8 cellular contexts compared by ENCODE assay signal in genomic region chr1:154557939-154558609, GRCh38. TPM values are rescaled to one million over a fixed set of nuclear protein-coding genes. Genes with fewer than 3 reads are reported as not detected.
DNase-seq lines count a peak whose midpoint lies in the region; ATAC-seq, FAIRE-seq and TF ChIP-seq lines count a peak whose summit lies in the region.

No MANE protein-coding gene starts in this region.

- intact Hi-C loops in GM12878 (cut with micrococcal nuclease; ENCODE audit: unreplicated experiment): loop anchor here (2.0 to 5.0 kb wide), 4 partner anchors 51 to 527 kb away; partner anchors contain the start of gene ADAR

- no peak for TF ChIP-seq RAD21 in GM12878 (IDR thresholded peaks at IDR 0.05; ENCODE audit: insufficient read depth, low read depth, low read length)

- no peak for TF ChIP-seq CTCF in RWPE1 (conservative IDR thresholded peaks at IDR 0.05; ENCODE audit: low read depth)
- no peak for TF ChIP-seq CTCF in GM12878 (IDR thresholded peaks at IDR 0.05 in 2 of 3, conservative IDR thresholded peaks at IDR 0.05 in 1 of 3; ENCODE audit: control insufficient read depth in 2 of 3, extremely low read depth in 1 of 3, insufficient read depth in 1 of 3, low read depth in 3 of 3, low read length in 3 of 3)

- POLR2A ChIA-PET in RWPE1 (lab: Yijun Ruan, JAX; ENCODE audit: low non-redundant PET) (interaction anchor here (0.6 kb wide), 1 partner anchor 416 kb away, joined by 6 read pairs; no protein-coding TSS in a partner anchor), GM12878 (lab: Charles Lee) (interaction anchor here (0.6 to 1.3 kb wide), 5 partner anchors 192 to 1129 kb away, joined by 3 to 12 read pairs (median 4); no protein-coding TSS in a partner anchor)

- no peak for TF ChIP-seq POLR2A in GM12878 (IDR thresholded peaks at IDR 0.05; ENCODE audit: low read depth, low read length)

- SMC1A ChIA-PET in GM12878 (lab: Charles Lee; ENCODE audit: uncharacterized antibody, unreplicated experiment): interaction anchor here (0.9 to 1.0 kb wide), 2 partner anchors 11 to 82 kb away, joined by 3 to 4 read pairs; no protein-coding TSS in a partner anchor

- H2AFZ ChIP-seq in GM12878 (ENCODE audit: control insufficient read depth, low read depth, low read length): no peak overlapping the region; the same call in 1 of the 2 replicates

- in situ Hi-C loops in GM12878 (cut with MboI): no loop called here

- H3K27ac Mint-ChIP-seq in immature natural killer cell: peak overlapping the region; percentile 85 to 97 (median 92)

- peak; percentile 10 for ATAC-seq in HG02623 (IDR thresholded peaks at IDR 0.05; ENCODE audit: unreplicated experiment)
- ATAC-seq in GM12878: no peak
- no peak for ATAC-seq in GM21576 (IDR thresholded peaks at IDR 0.05; ENCODE audit: unreplicated experiment)

- H3K4me1 Mint-ChIP-seq in immature natural killer cell: peaks cover 36 to 56% of the 10 kb centered on the region in 2 donors

- no peak for FAIRE-seq in GM12878 (lab: Jason Lieb, UNC)

- peak overlapping the region; percentile 100 for H3K4me2 ChIP-seq in GM12878 (ENCODE audit: control insufficient read depth, insufficient read depth)

- H3K27ac ChIP-seq in RWPE1 (peak overlapping the region; percentile 92), GM12878 (ENCODE audit: control insufficient read depth, insufficient read depth) (peak overlapping the region; percentile 88)

- peak overlapping the region; percentile 82 for H3K9ac ChIP-seq in GM12878 (ENCODE audit: control insufficient read depth, insufficient read depth, low read length)

- H3K79me2 ChIP-seq in GM12878 (ENCODE audit: control insufficient read depth, insufficient read depth, low read length): peaks cover 31% of the 10 kb centered on the region

- CTCF ChIA-PET in RWPE1 (lab: Yijun Ruan, JAX) (no interaction called here), GM12878 (lab: Yijun Ruan, JAX) (interaction anchor here (0.8 to 1.4 kb wide), 2 partner anchors 77 to 79 kb away, joined by 3 to 9 read pairs; no protein-coding TSS in a partner anchor)

- DNase-seq in ELR (ENCODE audit: low read depth) (peak; percentile 49), RWPE1 (ENCODE audit: low spot score) (no peak), GM12878 (ENCODE audit: low read depth, low spot score) (no peak), immature natural killer cell (peak in 1 of 3 donors; percentile 49), GM19240 (ENCODE audit: insufficient read length, low spot score) (no peak)
- peak; percentile 28 for DNase-seq in stimulated activated CD4-positive, alpha-beta T cell treated with anti-CD3 and anti-CD28 coated beads, Interleukin-4, amount 100 ng/mL, for 1 hour

- peaks cover 6 to 8% (median 7%) of the 10 kb centered on the region in 3 donors for H3K27me3 Mint-ChIP-seq in immature natural killer cell (ENCODE audit: low read depth in 3 of 3)

- H3K27me3 ChIP-seq in GM12878 (replicated peaks in 1 of 2; ENCODE audit: control insufficient read depth in 2 of 2, insufficient read depth in 2 of 2, low read length in 1 of 2): no peaks in the 10 kb centered on the region

- H4K20me1 ChIP-seq in GM12878 (ENCODE audit: control insufficient read depth, insufficient read depth): no peaks in the 10 kb centered on the region

- peak overlapping the region; percentile 88 for H3K4me3 ChIP-seq in GM12878

- no peak for TF ChIP-seq EP300 in GM12878 (IDR thresholded peaks at IDR 0.05; ENCODE audit: borderline replicate concordance in 1 of 2, control insufficient read depth in 1 of 2, low read depth in 2 of 2, low read length in 2 of 2)

- peaks cover 4% of the 10 kb centered on the region for H3K4me1 ChIP-seq in GM12878 (ENCODE audit: control insufficient read depth, insufficient read depth, low read length)

- no peaks in the 10 kb centered on the region for H3K9me3 Mint-ChIP-seq in immature natural killer cell

- under 1% methylated on average over 29 of the region's 50 CpGs for WGBS in GM12878 (ENCODE audit: insufficient coverage, insufficient replicate concordance, low lambda C conversion rate, missing lambda C conversion rate)

- no TSS peak for BruUV-seq in GM12878 (replicated peaks; lab: Mats Ljungman, UMichigan)

- peaks cover 8 to 22% of the 10 kb centered on the region in 2 experiments for H3K36me3 ChIP-seq in GM12878 (ENCODE audit: control insufficient read depth in 2 of 2, insufficient read depth in 2 of 2, low read length in 1 of 2)

- RAD21 ChIA-PET in GM12878 (lab: Charles Lee; ENCODE audit: unreplicated experiment): no interaction called here

- peak overlapping the region; percentile 90 to 96 (median 95) for H3K4me3 Mint-ChIP-seq in immature natural killer cell

- H3K36me3 Mint-ChIP-seq in immature natural killer cell: peaks cover 6 to 23% (median 9%) of the 10 kb centered on the region in 3 donors

- H3K9me3 ChIP-seq in GM12878 (replicated peaks; ENCODE audit: control insufficient read depth, insufficient read depth, low read length): no peaks in the 10 kb centered on the region

RNA-seq across cellular contexts. Expression of gene UBE2Q1, which starts 0.4 kb away (rescaled TPM):
- 23.0 and 26.0 TPM in 2 replicates for total RNA-seq in GM12878 (2013; cell fraction: nucleolus; rRNA removed)
- 30.3 and 33.6 TPM in 2 replicates for total RNA-seq in GM12878 (2014; rRNA removed)
- total RNA-seq in GM12878 (2014; rRNA removed; fragmentation: Illumina TruSeq; extraction: Trizol): 34.8 and 40.0 TPM in 2 replicates
- total RNA-seq in GM12878 (2021): 79.1 and 82.6 TPM in 2 replicates
- polyA plus RNA-seq in GM12878 (2011; ENCODE audit: low read depth): 151 TPM
- 23.5 and 25.1 TPM in 2 replicates for polyA plus RNA-seq in GM12878 (2011; rRNA removed)
- polyA plus RNA-seq in GM12878 (2011; cell fraction: cytosol; rRNA removed): 14.7 and 17.2 TPM in 2 replicates
- 35.1 and 39.0 TPM in 2 replicates for polyA plus RNA-seq in GM12878 (2011; cell fraction: nucleus; rRNA removed)
- 48.0 and 59.0 TPM in 2 replicates for polyA plus RNA-seq in GM12878 (2012)
- polyA plus RNA-seq in GM12878 (2014; fragmentation: Illumina TruSeq; extraction: Trizol): 63.9 and 75.3 TPM in 2 replicates
- polyA plus RNA-seq in GM12878 (2014; fragmentation: Nextera tagmentation; extraction: Ambion mirVana): 10 to 100 TPM; 11.0 to 20.3 TPM
- 24.7 and 27.0 TPM in 2 replicates for polyA plus RNA-seq in GM12878 (2014; rRNA removed)
- polyA plus RNA-seq in GM12878 (2016; fragmentation: Nextera tagmentation; extraction: Ambion mirVana): 1 to 10 TPM; 3.9 to 4.3 TPM
- polyA minus RNA-seq in GM12878 (2011; rRNA and poly(A)+ RNA removed): 16.3 and 17.7 TPM in 2 replicates
- 14.3 and 20.0 TPM in 2 replicates for polyA minus RNA-seq in GM12878 (2011; cell fraction: cytosol; rRNA and poly(A)+ RNA removed)
- 20.2 and 20.4 TPM in 2 replicates for polyA minus RNA-seq in GM12878 (2011; cell fraction: nucleus; rRNA and poly(A)+ RNA removed)
- polyA plus RNA-seq in immature natural killer cell: 10 to 100 TPM in 1 of 3 donors, 1 to 10 TPM in 2; 8.2 to 11.6 (median 9.7) TPM

RNA-seq across cellular contexts. Expression of gene CHRNB2, which starts 9.5 kb away (rescaled TPM):
- total RNA-seq in GM12878 (2013; cell fraction: nucleolus; rRNA removed): 0.07 and 0.08 TPM in 2 replicates
- total RNA-seq in GM12878 (2014; rRNA removed): not detected in 2 replicates
- not detected in 2 replicates for total RNA-seq in GM12878 (2014; rRNA removed; fragmentation: Illumina TruSeq; extraction: Trizol)
- total RNA-seq in GM12878 (2021): 0.03 TPM in 1 of 2 replicates, not detected in the other
- 0.10 TPM for polyA plus RNA-seq in GM12878 (2011; ENCODE audit: low read depth)
- not detected in 2 replicates for polyA plus RNA-seq in GM12878 (2011; rRNA removed)
- polyA plus RNA-seq in GM12878 (2011; cell fraction: cytosol; rRNA removed): 0.02 TPM in 1 of 2 replicates, not detected in the other
- polyA plus RNA-seq in GM12878 (2011; cell fraction: nucleus; rRNA removed): 0.04 and 0.07 TPM in 2 replicates
- 0.08 and 0.10 TPM in 2 replicates for polyA plus RNA-seq in GM12878 (2012)
- polyA plus RNA-seq in GM12878 (2014; fragmentation: Illumina TruSeq; extraction: Trizol): 0.03 TPM in 1 of 2 replicates, not detected in the other
- not detected for polyA plus RNA-seq in GM12878 (2014; fragmentation: Nextera tagmentation; extraction: Ambion mirVana)
- 0.01 and 0.04 TPM in 2 replicates for polyA plus RNA-seq in GM12878 (2014; rRNA removed)
- under 1 TPM in 1 of 2 experiments, not detected in 1; 0.11 TPM for polyA plus RNA-seq in GM12878 (2016; fragmentation: Nextera tagmentation; extraction: Ambion mirVana)
- 0.80 TPM in 1 of 2 replicates, not detected in the other for polyA minus RNA-seq in GM12878 (2011; rRNA and poly(A)+ RNA removed)
- not detected in 2 replicates for polyA minus RNA-seq in GM12878 (2011; cell fraction: cytosol; rRNA and poly(A)+ RNA removed)
- polyA minus RNA-seq in GM12878 (2011; cell fraction: nucleus; rRNA and poly(A)+ RNA removed): not detected in 2 replicates
- under 1 TPM in 1 of 3 donors, not detected in 2; 0.07 TPM for polyA plus RNA-seq in immature natural killer cell

RNA-seq across cellular contexts. Expression of gene ADAR, which starts 49.9 kb away (rescaled TPM):
- total RNA-seq in GM12878 (2013; cell fraction: nucleolus; rRNA removed): 255 and 274 TPM in 2 replicates
- total RNA-seq in GM12878 (2014; rRNA removed) (177 and 189 TPM in 2 replicates), GM12878 (2014; rRNA removed; fragmentation: Illumina TruSeq; extraction: Trizol) (174 and 179 TPM in 2 replicates), GM12878 (2021) (283 and 292 TPM in 2 replicates)
- polyA plus RNA-seq in GM12878 (2011; ENCODE audit: low read depth): 115 TPM
- polyA plus RNA-seq in GM12878 (2011; rRNA removed) (369 and 413 TPM in 2 replicates), GM12878 (2014; fragmentation: Illumina TruSeq; extraction: Trizol) (213 and 235 TPM in 2 replicates), GM12878 (2014; fragmentation: Nextera tagmentation; extraction: Ambion mirVana) (100 to 1,000 TPM in 1 of 2 experiments, 10 to 100 TPM in 1; 55.5 to 105 TPM), GM12878 (2014; rRNA removed) (172 and 180 TPM in 2 replicates), GM12878 (2016; fragmentation: Nextera tagmentation; extraction: Ambion mirVana) (100 to 1,000 TPM; 160 to 169 TPM), immature natural killer cell (100 to 1,000 TPM in 1 of 3 donors, 10 to 100 TPM in 2; 47.4 to 169 (median 70.1) TPM)
- 278 and 279 TPM in 2 replicates for polyA plus RNA-seq in GM12878 (2011; cell fraction: cytosol; rRNA removed)
- polyA plus RNA-seq in GM12878 (2011; cell fraction: nucleus; rRNA removed): 453 and 565 TPM in 2 replicates
- 132 and 134 TPM in 2 replicates for polyA plus RNA-seq in GM12878 (2012)
- polyA minus RNA-seq in GM12878 (2011; rRNA and poly(A)+ RNA removed): 717 and 718 TPM in 2 replicates
- polyA minus RNA-seq in GM12878 (2011; cell fraction: cytosol; rRNA and poly(A)+ RNA removed): 130 and 154 TPM in 2 replicates
- polyA minus RNA-seq in GM12878 (2011; cell fraction: nucleus; rRNA and poly(A)+ RNA removed): 221 and 272 TPM in 2 replicates

RNA-seq across cellular contexts. Expression of gene SHE, which starts 55.9 kb away (rescaled TPM):
- total RNA-seq in GM12878 (2013; cell fraction: nucleolus; rRNA removed): 1.9 and 2.2 TPM in 2 replicates
- total RNA-seq in GM12878 (2014; rRNA removed) (under 0.01 and 0.05 TPM in 2 replicates), GM12878 (2014; rRNA removed; fragmentation: Illumina TruSeq; extraction: Trizol) (0.04 and 0.05 TPM in 2 replicates), GM12878 (2021) (0.05 TPM in 2 replicates)
- 0.05 TPM for polyA plus RNA-seq in GM12878 (2011; ENCODE audit: low read depth)
- polyA plus RNA-seq in GM12878 (2011; rRNA removed) (not detected in 2 replicates), GM12878 (2014; fragmentation: Illumina TruSeq; extraction: Trizol) (0.03 TPM in 1 of 2 replicates, not detected in the other), GM12878 (2014; fragmentation: Nextera tagmentation; extraction: Ambion mirVana) (under 1 TPM; 0.02 TPM), GM12878 (2014; rRNA removed) (0.03 and 0.04 TPM in 2 replicates), GM12878 (2016; fragmentation: Nextera tagmentation; extraction: Ambion mirVana) (not detected), immature natural killer cell (under 1 TPM in 1 of 3 donors, not detected in 2; 0.13 TPM)
- polyA plus RNA-seq in GM12878 (2011; cell fraction: cytosol; rRNA removed): under 0.01 TPM in 1 of 2 replicates, not detected in the other
- polyA plus RNA-seq in GM12878 (2011; cell fraction: nucleus; rRNA removed): not detected in 2 replicates
- polyA plus RNA-seq in GM12878 (2012): 0.05 and 0.08 TPM in 2 replicates
- polyA minus RNA-seq in GM12878 (2011; rRNA and poly(A)+ RNA removed): not detected in 2 replicates
- polyA minus RNA-seq in GM12878 (2011; cell fraction: cytosol; rRNA and poly(A)+ RNA removed): not detected in 2 replicates
- polyA minus RNA-seq in GM12878 (2011; cell fraction: nucleus; rRNA and poly(A)+ RNA removed): not detected in 2 replicates

RNA-seq across cellular contexts. Expression of gene TDRD10, which starts 56.1 kb away (rescaled TPM):
- total RNA-seq in GM12878 (2013; cell fraction: nucleolus; rRNA removed): 0.31 and 1.0 TPM in 2 replicates
- total RNA-seq in GM12878 (2014; rRNA removed): 0.05 TPM in 1 of 2 replicates, not detected in the other
- not detected in 2 replicates for total RNA-seq in GM12878 (2014; rRNA removed; fragmentation: Illumina TruSeq; extraction: Trizol)
- not detected in 2 replicates for total RNA-seq in GM12878 (2021)
- not detected for polyA plus RNA-seq in GM12878 (2011; ENCODE audit: low read depth)
- not detected in 2 replicates for polyA plus RNA-seq in GM12878 (2011; rRNA removed)
- not detected in 2 replicates for polyA plus RNA-seq in GM12878 (2011; cell fraction: cytosol; rRNA removed)
- 0.07 TPM in 1 of 2 replicates, not detected in the other for polyA plus RNA-seq in GM12878 (2011; cell fraction: nucleus; rRNA removed)
- polyA plus RNA-seq in GM12878 (2012): 0.10 TPM in 1 of 2 replicates, not detected in the other
- not detected in 2 replicates for polyA plus RNA-seq in GM12878 (2014; fragmentation: Illumina TruSeq; extraction: Trizol)
- polyA plus RNA-seq in GM12878 (2014; fragmentation: Nextera tagmentation; extraction: Ambion mirVana): not detected
- polyA plus RNA-seq in GM12878 (2014; rRNA removed): not detected in 2 replicates
- polyA plus RNA-seq in GM12878 (2016; fragmentation: Nextera tagmentation; extraction: Ambion mirVana): not detected
- not detected in 2 replicates for polyA minus RNA-seq in GM12878 (2011; rRNA and poly(A)+ RNA removed)
- polyA minus RNA-seq in GM12878 (2011; cell fraction: cytosol; rRNA and poly(A)+ RNA removed): not detected in 2 replicates
- not detected in 2 replicates for polyA minus RNA-seq in GM12878 (2011; cell fraction: nucleus; rRNA and poly(A)+ RNA removed)
- polyA plus RNA-seq in immature natural killer cell: not detected

Comparison
In these comparisons a context has a peak if more than half of its experiments do, and no peak if none do; other contexts are left out.
1. DNase-seq: peak in ELR (single experiment) and stimulated activated CD4-positive, alpha-beta T cell treated with anti-CD3 and anti-CD28 coated beads, Interleukin-4, amount 100 ng/mL, for 1 hour (single experiment); none in RWPE1 (single experiment), GM12878 (single experiment) and GM19240 (single experiment).